ENCODE assay signal across 8 cellular contexts in the genomic region with DNA sequence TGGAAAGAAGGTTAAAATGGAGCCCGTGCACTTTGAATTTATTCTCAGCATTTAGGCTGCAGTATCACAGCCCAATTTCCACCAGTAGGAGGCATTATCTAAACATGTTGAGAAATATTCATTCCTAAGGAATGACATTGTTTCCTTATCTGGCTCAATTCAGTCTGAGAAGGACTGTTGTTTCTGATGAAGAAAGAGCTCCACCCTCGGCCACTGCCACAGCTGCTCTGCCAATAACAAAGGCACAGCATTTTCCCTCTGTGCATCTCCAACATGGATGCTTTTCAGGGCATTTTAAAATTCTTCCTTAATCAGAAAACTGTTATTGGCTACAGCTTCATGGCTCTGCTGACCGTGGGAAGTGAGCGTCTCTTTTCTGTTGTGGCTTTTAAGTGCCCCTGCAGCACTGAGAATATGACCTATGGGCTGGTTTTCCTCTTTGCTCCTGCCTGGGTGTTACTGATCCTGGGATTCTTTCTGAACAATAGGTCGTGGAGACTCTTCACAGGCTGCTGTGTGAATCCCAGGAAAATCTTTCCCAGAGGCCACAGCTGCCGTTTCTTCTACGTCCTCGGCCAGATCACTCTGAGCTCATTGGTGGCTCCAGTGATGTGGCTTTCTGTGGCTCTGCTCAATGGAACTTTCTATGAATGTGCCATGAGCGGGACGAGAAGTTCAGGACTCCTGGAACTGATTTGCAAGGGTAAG. TPM values are rescaled to one million over a fixed set of nuclear protein-coding genes. Genes with fewer than 3 reads are reported as not detected.
A peak's percentile ranks its signal among the peaks of the same experiment; 100 is the strongest.
DNase-seq lines count a peak whose midpoint lies in the region; ATAC-seq and TF ChIP-seq lines count a peak whose summit lies in the region.

A gene with protein sequence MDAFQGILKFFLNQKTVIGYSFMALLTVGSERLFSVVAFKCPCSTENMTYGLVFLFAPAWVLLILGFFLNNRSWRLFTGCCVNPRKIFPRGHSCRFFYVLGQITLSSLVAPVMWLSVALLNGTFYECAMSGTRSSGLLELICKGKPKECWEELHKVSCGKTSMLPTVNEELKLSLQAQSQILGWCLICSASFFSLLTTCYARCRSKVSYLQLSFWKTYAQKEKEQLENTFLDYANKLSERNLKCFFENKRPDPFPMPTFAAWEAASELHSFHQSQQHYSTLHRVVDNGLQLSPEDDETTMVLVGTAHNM (plus strand): TSS at position 216 of the 708 bp plus-strand sequence. CDS start 58 bp downstream, at position 274.

- TF ChIP-seq CTCF in fibroblast of mammary gland (conservative IDR thresholded peaks at IDR 0.05; ENCODE audit: control insufficient read depth, insufficient read depth, low read depth, low read length), result peak; percentile 80
- TF ChIP-seq CTCF in omental fat pad (IDR thresholded peaks at IDR 0.05), result no peak

- H3K9me3 Mint-ChIP-seq in activated naive CD8-positive, alpha-beta T cell treated with anti-CD3 and anti-CD28 coated beads, Interleukin-2, amount 50 U/mL, for 24 hours, result peaks cover 4% of the 10 kb centered on the region

- H3K4me3 Mint-ChIP-seq in activated naive CD8-positive, alpha-beta T cell treated with anti-CD3 and anti-CD28 coated beads, Interleukin-2, amount 50 U/mL, for 24 hours, result no peak within 1 kb of the TSS

- H3K4me3 ChIP-seq in fibroblast of mammary gland (ENCODE audit: control insufficient read depth, low read depth, low read length), result peak within 1 kb of the TSS; percentile 32

- DNase-seq in RPMI8226 (peak; percentile 68), fibroblast of mammary gland (ENCODE audit: low read depth) (peak; percentile 92), omental fat pad (ENCODE audit: low spot score) (no peak), NOMO-1 treated with DMSO at 0.1 percent for 48 hours (lab: John Stamatoyannopoulos, UW; ENCODE audit: unreplicated experiment) (no peak)
- no peak for DNase-seq in activated naive CD8-positive, alpha-beta T cell treated with anti-CD3 and anti-CD28 coated beads, Interleukin-2, amount 50 U/mL, for 24 hours
- no peak for DNase-seq in NK-92 treated with Interleukin-12 subunit alpha and Interleukin-12 subunit beta, amount 100 ng/mL, for 24 hours (lab: John Stamatoyannopoulos, UW)

- no peaks in the 10 kb centered on the region for H3K36me3 Mint-ChIP-seq in activated naive CD8-positive, alpha-beta T cell treated with anti-CD3 and anti-CD28 coated beads, Interleukin-2, amount 50 U/mL, for 24 hours (ENCODE audit: low read depth)

- H3K27me3 Mint-ChIP-seq in activated naive CD8-positive, alpha-beta T cell treated with anti-CD3 and anti-CD28 coated beads, Interleukin-2, amount 50 U/mL, for 24 hours, result no peaks in the 10 kb centered on the region

- H3K4me1 Mint-ChIP-seq in activated naive CD8-positive, alpha-beta T cell treated with anti-CD3 and anti-CD28 coated beads, Interleukin-2, amount 50 U/mL, for 24 hours, result no peaks in the 10 kb centered on the region

- peak; percentile 3 for ATAC-seq in GM19351 (IDR thresholded peaks at IDR 0.05; ENCODE audit: unreplicated experiment)
- peak; percentile 77 for ATAC-seq in omental fat pad (ENCODE audit: low FRiP score)
- no peak for ATAC-seq in activated naive CD8-positive, alpha-beta T cell treated with anti-CD3 and anti-CD28 coated beads, Interleukin-2, amount 50 U/mL, for 24 hours
- ATAC-seq in HG02642 (IDR thresholded peaks at IDR 0.05; ENCODE audit: poor library complexity, unreplicated experiment), result no peak

- no peak within 1 kb of the TSS for H3K27ac Mint-ChIP-seq in activated naive CD8-positive, alpha-beta T cell treated with anti-CD3 and anti-CD28 coated beads, Interleukin-2, amount 50 U/mL, for 24 hours

RNA-seq across cellular contexts. Expression of the gene that starts here (rescaled TPM):
- 1 to 10 TPM in 3 of 4 donors, under 1 TPM in 1; 0.48 to 6.0 (median 1.4) TPM for total RNA-seq in omental fat pad

Comparison
In these comparisons a context has a peak if more than half of its experiments do, and no peak if none do; other contexts are left out.
1. ATAC-seq: peak in GM19351 (single experiment) and omental fat pad (single experiment); none in activated naive CD8-positive, alpha-beta T cell treated with anti-CD3 and anti-CD28 coated beads, Interleukin-2, amount 50 U/mL, for 24 hours (single experiment) and HG02642 (single experiment).
2. DNase-seq: peak in RPMI8226 (single experiment) and fibroblast of mammary gland (single experiment); none in omental fat pad (single experiment), activated naive CD8-positive, alpha-beta T cell treated with anti-CD3 and anti-CD28 coated beads, Interleukin-2, amount 50 U/mL, for 24 hours (single experiment), NOMO-1 treated with DMSO at 0.1 percent for 48 hours (single experiment) and NK-92 treated with Interleukin-12 subunit alpha and Interleukin-12 subunit beta, amount 100 ng/mL, for 24 hours (single experiment).